8 cellular contexts compared by ENCODE assay signal in the genomic region with DNA sequence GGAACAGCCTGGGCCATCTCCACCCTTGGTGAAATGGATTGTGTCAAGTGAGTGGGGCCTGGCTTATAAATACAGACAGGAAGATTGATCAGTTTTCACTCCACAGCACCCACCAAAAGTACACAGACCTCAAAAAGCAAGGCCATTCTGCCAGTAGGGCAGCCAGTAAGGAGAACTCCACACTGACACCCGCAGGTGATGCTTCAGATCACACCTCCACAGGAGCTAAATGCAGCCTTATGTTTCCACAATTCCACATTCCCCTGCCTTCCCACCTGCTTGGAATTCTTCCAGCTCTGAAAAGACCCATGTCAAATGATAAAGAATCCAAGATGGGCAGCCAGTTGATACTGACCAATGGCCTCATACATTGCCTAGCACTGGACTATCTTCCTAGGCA.
DNase-seq lines count a peak whose midpoint lies in the region; ATAC-seq, FAIRE-seq and TF ChIP-seq lines count a peak whose summit lies in the region.

No MANE protein-coding gene starts in this region.

- no peak overlapping the region for H3K4me2 ChIP-seq in keratinocyte (ENCODE audit: control insufficient read depth, extremely low read depth, insufficient read depth, low read depth, low read length)

- intact Hi-C loops in Calu3 (cut with micrococcal nuclease; ENCODE audit: unreplicated experiment): no loop called here

- H3K27ac ChIP-seq in keratinocyte (ENCODE audit: control insufficient read depth, insufficient read depth, low read length): no peak overlapping the region

- H3K4me3 Mint-ChIP-seq in Calu3 (ENCODE audit: low read depth, unreplicated experiment): no peak overlapping the region

- CTCF ChIA-PET in Calu3 (lab: Charles Lee): interaction anchor here (1.4 kb wide), 2 partner anchors 9 to 105 kb away, joined by 3 to 4 read pairs; no protein-coding TSS in a partner anchor

- DNase-seq in Calu3: peak; percentile 56
- peak; percentile 64 for DNase-seq in GM20000 (ENCODE audit: low spot score)
- DNase-seq in keratinocyte (ENCODE audit: low read depth, low spot score): no peak
- DNase-seq in activated CD8-positive, alpha-beta memory T cell treated with anti-CD3 and anti-CD28 coated beads, Interleukin-2, amount 50 U/mL, for 48 hours: no peak
- DNase-seq in SIG-M5 treated with dmso at 0.1 percent for 504 hours (lab: John Stamatoyannopoulos, UW; ENCODE audit: unreplicated experiment): no peak
- no peak for DNase-seq in DMS153 treated with DMSO at 0.1 percent for 48 hours (lab: John Stamatoyannopoulos, UW; ENCODE audit: unreplicated experiment)

- H3K79me2 ChIP-seq in keratinocyte (ENCODE audit: control insufficient read depth, insufficient read depth, low read length): no peaks in the 10 kb centered on the region

- H3K4me1 ChIP-seq in keratinocyte (ENCODE audit: control insufficient read depth, extremely low read depth, insufficient read depth, low read length): no peaks in the 10 kb centered on the region

- H3K4me1 Mint-ChIP-seq in Calu3 (ENCODE audit: low read depth, unreplicated experiment): peaks cover 7% of the 10 kb centered on the region

- H3K9ac ChIP-seq in keratinocyte (ENCODE audit: control insufficient read depth, extremely low read depth, insufficient read depth, low read length): no peak overlapping the region

- peak; percentile 22 for TF ChIP-seq CTCF in Calu3 (IDR thresholded peaks at IDR 0.05; ENCODE audit: unreplicated experiment)
- peak; percentile 29 for TF ChIP-seq CTCF in GM20000 (IDR thresholded peaks at IDR 0.05; ENCODE audit: extremely low read depth, missing control alignments)
- TF ChIP-seq CTCF in keratinocyte (optimal IDR thresholded peaks at IDR 0.05 in 1 of 3, IDR thresholded peaks at IDR 0.05 in 1 of 3, conservative IDR thresholded peaks at IDR 0.05 in 1 of 3; ENCODE audit: extremely low read depth in 1 of 3, insufficient read depth in 2 of 3, low read length in 3 of 3): peak; percentile 49 to 69 (median 61)

- no peak for FAIRE-seq in keratinocyte (lab: Jason Lieb, UNC)

- H3K27me3 ChIP-seq in keratinocyte (ENCODE audit: control insufficient read depth, extremely low read depth, insufficient read depth, low read length): no peaks in the 10 kb centered on the region

- dilution Hi-C loops in keratinocyte (cut with MboI; ENCODE audit: extremely low pct_ligation_motif_present, low sequenced_read_pairs): no loop called here

- peak; percentile 67 for ATAC-seq in SK-N-SH treated with all-trans-retinoic acid at 6 μM for 48 hours
- ATAC-seq in GM21576 (IDR thresholded peaks at IDR 0.05; ENCODE audit: unreplicated experiment): no peak

- no peaks in the 10 kb centered on the region for H3K9me3 ChIP-seq in keratinocyte (ENCODE audit: control insufficient read depth, low read depth, low read length)

- H3K9me3 Mint-ChIP-seq in Calu3 (ENCODE audit: low read depth, unreplicated experiment): no peaks in the 10 kb centered on the region

- BruUV-seq in Calu3 (replicated peaks; lab: Mats Ljungman, UMichigan): no TSS peak

- H3K27ac Mint-ChIP-seq in Calu3 (ENCODE audit: unreplicated experiment): no peak overlapping the region

- no peaks in the 10 kb centered on the region for H3K9me1 ChIP-seq in keratinocyte (ENCODE audit: control insufficient read depth, extremely low read depth, insufficient read depth, low read length)

- no peak overlapping the region for H2AFZ ChIP-seq in keratinocyte (ENCODE audit: control insufficient read depth, low read length)

- no peak overlapping the region for H3K4me3 ChIP-seq in keratinocyte (ENCODE audit: control insufficient read depth in 2 of 3, extremely low read depth in 1 of 3, insufficient read depth in 2 of 3, low read depth in 1 of 3, low read length in 3 of 3)

- no peaks in the 10 kb centered on the region for H3K27me3 Mint-ChIP-seq in Calu3 (ENCODE audit: unreplicated experiment)

- no peaks in the 10 kb centered on the region for H4K20me1 ChIP-seq in keratinocyte (ENCODE audit: control insufficient read depth, extremely low read depth, insufficient read depth, low read length)

- no peaks in the 10 kb centered on the region for H3K36me3 Mint-ChIP-seq in Calu3 (ENCODE audit: insufficient read depth, unreplicated experiment)

- H3K36me3 ChIP-seq in keratinocyte (ENCODE audit: control insufficient read depth in 2 of 2, extremely low read depth in 1 of 2, insufficient read depth in 2 of 2, low read length in 2 of 2): peaks cover 0 to 1% of the 10 kb centered on the region in 2 experiments

TF ChIP-seq in SK-N-SH treated with all-trans-retinoic acid at 6 μM for 48 hours, 23 proteins besides CTCF, POLR2A, EP300 and RAD21:
- TF ChIP-seq PPARA (CRISPR knock-in tag; IDR thresholded peaks at IDR 0.05; ENCODE audit: borderline replicate concordance) (no peak), TOX (CRISPR knock-in tag; IDR thresholded peaks at IDR 0.05; ENCODE audit: borderline replicate concordance) (no peak), GLIS3 (CRISPR knock-in tag; IDR thresholded peaks at IDR 0.05) (no peak), ZNF8 (CRISPR knock-in tag; IDR thresholded peaks at IDR 0.05) (no peak), ZC3H10 (CRISPR knock-in tag; IDR thresholded peaks at IDR 0.05) (no peak), PATZ1 (CRISPR knock-in tag; IDR thresholded peaks at IDR 0.05; ENCODE audit: borderline replicate concordance) (no peak), SNAI2 (CRISPR knock-in tag; IDR thresholded peaks at IDR 0.05) (no peak), ESRRG (CRISPR knock-in tag; IDR thresholded peaks at IDR 0.05) (no peak), CREB5 (CRISPR knock-in tag; IDR thresholded peaks at IDR 0.05; ENCODE audit: low read depth) (no peak), ZFP3 (CRISPR knock-in tag; IDR thresholded peaks at IDR 0.05) (no peak)

Comparison
In these comparisons a context has a peak if more than half of its experiments do, and no peak if none do; other contexts are left out.
1. DNase-seq: peak in Calu3 (single experiment) and GM20000 (single experiment); none in keratinocyte (single experiment), activated CD8-positive, alpha-beta memory T cell treated with anti-CD3 and anti-CD28 coated beads, Interleukin-2, amount 50 U/mL, for 48 hours (single experiment), SIG-M5 treated with dmso at 0.1 percent for 504 hours (single experiment) and DMS153 treated with DMSO at 0.1 percent for 48 hours (single experiment).
2. Peak in every context shown above with its lines, with median percentiles within 50 percentile points of each other: CTCF ChIP-seq.